ENCODE assay signal across 19 cellular contexts in the genomic region with DNA sequence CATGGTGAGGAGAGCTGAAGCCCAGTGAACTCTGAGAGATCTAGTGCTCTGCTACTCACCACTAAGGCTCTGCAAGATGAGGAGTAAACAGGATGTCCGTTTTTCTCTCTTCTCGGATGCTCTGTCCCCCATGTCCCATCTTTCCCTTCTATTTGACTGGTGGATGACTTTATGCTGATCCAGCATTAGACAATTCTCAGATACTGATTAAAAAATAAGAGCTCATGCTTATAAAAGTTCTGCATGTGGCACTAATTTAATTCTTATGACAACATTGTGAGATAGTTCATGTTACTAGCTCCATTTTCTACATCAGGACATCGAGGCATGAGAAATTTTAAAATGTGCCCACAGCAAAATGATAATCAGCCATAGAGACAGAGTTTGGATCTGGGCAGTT.
"Had no signal": no experiment of that assay in that cellular context is flagged by ENCODE, and none has a peak within 500 bp of the region (broad histone marks: within the 10 kb centered on the region; RNA-seq: fewer than 3 reads in every experiment).

No MANE protein-coding gene starts in this region.

- H3K4me1 ChIP-seq: body of pancreas had no signal

- FAIRE-seq: small intestine had no signal

- H3K4me3 ChIP-seq: body of pancreas, coronary artery, lower lobe of right lung had no signal

- ATAC-seq: activated naive CD4-positive, alpha-beta T cell treated with anti-CD3 and anti-CD28 coated beads, Interleukin-2, amount 50 U/mL, for 72 hours; body of pancreas; foreskin keratinocyte; lower lobe of right lung had no signal

- H3K36me3 Mint-ChIP-seq: activated naive CD4-positive, alpha-beta T cell treated with anti-CD3 and anti-CD28 coated beads, Interleukin-2, amount 50 U/mL, for 72 hours; immature natural killer cell; naive B cell had no signal

- H3K9me3 ChIP-seq: body of pancreas, lower lobe of right lung had no signal

- H3K27ac Mint-ChIP-seq: activated CD4-positive, alpha-beta memory T cell treated with anti-CD3 and anti-CD28 coated beads, Interleukin-2, amount 10 ng/mL, durations not matched to agents 7 days and 5 days; activated naive CD4-positive, alpha-beta T cell treated with anti-CD3 and anti-CD28 coated beads, Interleukin-2, amount 50 U/mL, for 72 hours; immature natural killer cell; naive B cell had no signal

- H3K4me1 Mint-ChIP-seq: activated CD4-positive, alpha-beta memory T cell treated with anti-CD3 and anti-CD28 coated beads, Interleukin-2, amount 10 ng/mL, durations not matched to agents 7 days and 5 days; central memory CD8-positive, alpha-beta T cell; immature natural killer cell; naive B cell had no signal

- H3K27ac ChIP-seq: body of pancreas, foreskin keratinocyte, lower lobe of right lung had no signal

- H3K9me3 Mint-ChIP-seq: activated CD4-positive, alpha-beta memory T cell treated with anti-CD3 and anti-CD28 coated beads, Interleukin-2, amount 10 ng/mL, durations not matched to agents 7 days and 5 days; activated naive CD4-positive, alpha-beta T cell treated with anti-CD3 and anti-CD28 coated beads, Interleukin-2, amount 50 U/mL, for 72 hours; central memory CD8-positive, alpha-beta T cell; immature natural killer cell; naive B cell had no signal

- H3K36me3 ChIP-seq: lower lobe of right lung had no signal

- DNase-seq: activated CD4-positive, alpha-beta memory T cell treated with anti-CD3 and anti-CD28 coated beads, Interleukin-2, amount 10 ng/mL, durations not matched to agents 7 days and 5 days; activated CD4-positive, alpha-beta T cell treated with anti-CD3 and anti-CD28 coated beads for 4 hours; activated gamma-delta T cell; activated T-cell treated with anti-CD3 and anti-CD28 coated beads, Interleukin-2, amount 50 U/mL, for 48 hours; amniotic stem cell; body of pancreas; effector CD4-positive, alpha-beta T cell; immature natural killer cell; lower lobe of right lung; naive B cell; small intestine; stimulated activated CD4-positive, alpha-beta T cell treated with anti-CD3 and anti-CD28 coated beads, Interleukin-4, amount 100 ng/mL, for 4 hours; stimulated activated CD8-positive, alpha-beta memory T cell treated with anti-CD3 and anti-CD28 coated beads, Interleukin-4, amount 100 ng/mL, for 48 hours; stimulated activated naive CD4-positive, alpha-beta T cell treated with Interleukin-2 at 50 U/mL for 16 hours; T-helper 2 cell had no signal

- H3K4me3 Mint-ChIP-seq: activated CD4-positive, alpha-beta memory T cell treated with anti-CD3 and anti-CD28 coated beads, Interleukin-2, amount 10 ng/mL, durations not matched to agents 7 days and 5 days; central memory CD8-positive, alpha-beta T cell; immature natural killer cell; naive B cell had no signal

- H3K27me3 ChIP-seq: body of pancreas, foreskin keratinocyte had no signal
